8 cellular contexts compared by ENCODE assay signal in genomic region chr6:120378582-120379220, GRCh38.
DNase-seq lines count a peak whose midpoint lies in the region; ATAC-seq and TF ChIP-seq lines count a peak whose summit lies in the region.

No MANE protein-coding gene starts in this region.

- H3K27me3 Mint-ChIP-seq in T-helper 17 cell (no peaks in the 10 kb centered on the region), immature natural killer cell (ENCODE audit: low read depth in 3 of 3) (no peaks in the 10 kb centered on the region)

- H3K4me3 ChIP-seq in foreskin fibroblast (ENCODE audit: low read depth in 1 of 2, low read length in 2 of 2) = no peak overlapping the region

- peak; percentile 33 for DNase-seq in DMS53 treated with DMSO at 0.1 percent for 48 hours (lab: John Stamatoyannopoulos, UW; ENCODE audit: unreplicated experiment)
- peak; percentile 20 for DNase-seq in GM20000 (ENCODE audit: low spot score)
- DNase-seq in OCI-M1 (lab: John Stamatoyannopoulos, UW) = peak; percentile 87
- DNase-seq in foreskin fibroblast = peak in 1 of 2 donors; percentile 2
- DNase-seq in T-helper 17 cell = no peak
- DNase-seq in immature natural killer cell = no peak
- DNase-seq in activated naive CD4-positive, alpha-beta T cell treated with Interleukin-2 at 50 U/mL for 16 hours = no peak

- ATAC-seq in HG03460 (IDR thresholded peaks at IDR 0.05; ENCODE audit: unreplicated experiment) (peak; percentile 92), T-helper 17 cell (no peak)

- TF ChIP-seq CTCF in GM20000 (IDR thresholded peaks at IDR 0.05; ENCODE audit: extremely low read depth, missing control alignments) (peak; percentile 20), foreskin fibroblast (IDR thresholded peaks at IDR 0.05; ENCODE audit: low read depth, low read length) (peak; percentile 9)

- H3K36me3 Mint-ChIP-seq in T-helper 17 cell (ENCODE audit: low read depth) (no peaks in the 10 kb centered on the region), immature natural killer cell (no peaks in the 10 kb centered on the region)

- H3K4me3 Mint-ChIP-seq in T-helper 17 cell (no peak overlapping the region), immature natural killer cell (no peak overlapping the region)

- H3K9me3 ChIP-seq in T-helper 17 cell (ENCODE audit: control insufficient read depth, low read length, poor library complexity, severe bottlenecking) = no peaks in the 10 kb centered on the region

- H3K27ac Mint-ChIP-seq in T-helper 17 cell (no peak overlapping the region), immature natural killer cell (no peak overlapping the region)

- peaks cover 0 to 6% (median 0%) of the 10 kb centered on the region in 6 donors for H3K9me3 Mint-ChIP-seq in immature natural killer cell

- no peaks in the 10 kb centered on the region for H3K4me1 Mint-ChIP-seq in T-helper 17 cell
- H3K4me1 Mint-ChIP-seq in immature natural killer cell = no peaks in the 10 kb centered on the region

Comparison
In these comparisons a context has a peak if more than half of its experiments do, and no peak if none do; other contexts are left out.
1. DNase-seq: peak in DMS53 treated with DMSO at 0.1 percent for 48 hours (single experiment), GM20000 (single experiment) and OCI-M1 (single experiment); none in T-helper 17 cell (0 of 3), immature natural killer cell (0 of 3) and activated naive CD4-positive, alpha-beta T cell treated with Interleukin-2 at 50 U/mL for 16 hours (single experiment).